9 cellular contexts compared by ENCODE assay signal in the genomic region with DNA sequence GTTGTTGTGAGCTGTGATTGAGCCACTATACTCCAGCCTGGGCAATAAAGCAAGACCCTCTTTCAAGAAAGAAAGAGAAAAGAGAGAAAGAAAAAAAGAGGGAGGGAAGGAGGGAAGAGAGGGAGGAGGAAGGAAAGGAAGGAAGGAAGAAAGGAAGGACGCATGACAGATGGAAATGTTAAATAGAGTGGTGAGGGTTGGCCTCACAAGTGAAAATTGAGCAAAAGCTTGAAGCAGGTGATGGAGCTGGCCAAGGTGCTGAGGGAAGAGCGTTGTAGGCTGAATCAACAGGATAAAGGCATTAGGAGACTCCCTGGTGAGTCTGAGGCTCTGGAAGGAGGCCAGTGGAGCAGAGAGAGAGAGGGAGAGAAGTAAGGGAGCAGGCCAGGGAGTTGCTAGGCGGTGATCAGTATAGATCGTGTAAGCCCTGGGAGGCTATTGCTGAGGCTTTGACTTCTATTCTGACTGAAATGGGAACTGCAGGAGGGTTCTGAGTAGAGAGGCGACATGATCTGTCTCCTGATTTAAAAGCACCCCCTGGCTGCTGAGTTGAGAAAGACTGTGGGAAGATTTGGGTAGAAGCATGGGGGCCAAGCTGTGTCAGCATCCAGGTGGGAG. TPM values are rescaled to one million over a fixed set of nuclear protein-coding genes. Genes with fewer than 3 reads are reported as not detected.
A peak's percentile ranks its signal among the peaks of the same experiment; 100 is the strongest.
DNase-seq lines count a peak whose midpoint lies in the region; ATAC-seq and TF ChIP-seq lines count a peak whose summit lies in the region.
"Had no signal": no experiment of that assay in that cellular context is flagged by ENCODE, and none has a peak within 500 bp of the region (broad histone marks: within the 10 kb centered on the region; RNA-seq: fewer than 3 reads in every experiment).

No MANE protein-coding gene starts in this region.

- H3K27ac Mint-ChIP-seq in activated CD8-positive, alpha-beta memory T cell treated with anti-CD3 and anti-CD28 coated beads, Interleukin-2, amount 10 ng/mL, durations not matched to agents 7 days and 5 days = peak overlapping the region; percentile 10
- H3K27ac Mint-ChIP-seq in effector memory CD8-positive, alpha-beta T cell = peak overlapping the region; percentile 9 to 29
- H3K27ac Mint-ChIP-seq in osteocyte (ENCODE audit: unreplicated experiment) = no peak overlapping the region

- peak; percentile 39 for ATAC-seq in activated CD8-positive, alpha-beta memory T cell treated with anti-CD3 and anti-CD28 coated beads, Interleukin-2, amount 10 ng/mL, durations not matched to agents 7 days and 5 days
- ATAC-seq in effector memory CD8-positive, alpha-beta T cell (replicated peaks) = no peak
- ATAC-seq in GM19452 (IDR thresholded peaks at IDR 0.05; ENCODE audit: unreplicated experiment) = no peak
- ATAC-seq in HG02642 (IDR thresholded peaks at IDR 0.05; ENCODE audit: poor library complexity, unreplicated experiment) = no peak

- CTCF ChIA-PET in activated CD8-positive, alpha-beta memory T cell treated with anti-CD3 and anti-CD28 coated beads, Interleukin-2, amount 10 ng/mL, durations not matched to agents 7 days and 5 days (lab: Charles Lee) = interaction anchor here (0.9 to 1.1 kb wide), 4 partner anchors 11 to 337 kb away, joined by 3 to 5 read pairs (median 3); no protein-coding TSS in a partner anchor

- H3K36me3 Mint-ChIP-seq in activated CD8-positive, alpha-beta memory T cell treated with anti-CD3 and anti-CD28 coated beads, Interleukin-2, amount 10 ng/mL, durations not matched to agents 7 days and 5 days = peaks cover 6% of the 10 kb centered on the region
- peaks cover 2% of the 10 kb centered on the region for H3K36me3 Mint-ChIP-seq in effector memory CD8-positive, alpha-beta T cell (ENCODE audit: insufficient read depth)
- H3K36me3 Mint-ChIP-seq in osteocyte (ENCODE audit: unreplicated experiment) = peaks cover 16% of the 10 kb centered on the region

- H3K4me3 Mint-ChIP-seq in activated CD8-positive, alpha-beta memory T cell treated with anti-CD3 and anti-CD28 coated beads, Interleukin-2, amount 10 ng/mL, durations not matched to agents 7 days and 5 days = no peak overlapping the region
- no peak overlapping the region for H3K4me3 Mint-ChIP-seq in effector memory CD8-positive, alpha-beta T cell
- H3K4me3 Mint-ChIP-seq in osteocyte (ENCODE audit: unreplicated experiment) = no peak overlapping the region

- H3K27me3 Mint-ChIP-seq in activated CD8-positive, alpha-beta memory T cell treated with anti-CD3 and anti-CD28 coated beads, Interleukin-2, amount 10 ng/mL, durations not matched to agents 7 days and 5 days = no peaks in the 10 kb centered on the region
- H3K27me3 Mint-ChIP-seq in effector memory CD8-positive, alpha-beta T cell = no peaks in the 10 kb centered on the region
- H3K27me3 Mint-ChIP-seq in osteocyte (ENCODE audit: unreplicated experiment) = no peaks in the 10 kb centered on the region

- H3K9me3 Mint-ChIP-seq in activated CD8-positive, alpha-beta memory T cell treated with anti-CD3 and anti-CD28 coated beads, Interleukin-2, amount 10 ng/mL, durations not matched to agents 7 days and 5 days (ENCODE audit: low read depth) = no peaks in the 10 kb centered on the region
- H3K9me3 Mint-ChIP-seq in effector memory CD8-positive, alpha-beta T cell = no peaks in the 10 kb centered on the region
- no peaks in the 10 kb centered on the region for H3K9me3 Mint-ChIP-seq in osteocyte (ENCODE audit: unreplicated experiment)

- no peak overlapping the region for H3K4me3 ChIP-seq in NB4 (ENCODE audit: low read depth, low read length)

- no peak for TF ChIP-seq POLR2A in NB4 (IDR thresholded peaks at IDR 0.05; ENCODE audit: extremely low read depth, insufficient read length)

- no peaks in the 10 kb centered on the region for H3K4me1 Mint-ChIP-seq in activated CD8-positive, alpha-beta memory T cell treated with anti-CD3 and anti-CD28 coated beads, Interleukin-2, amount 10 ng/mL, durations not matched to agents 7 days and 5 days
- H3K4me1 Mint-ChIP-seq in effector memory CD8-positive, alpha-beta T cell (ENCODE audit: low read depth in 2 of 2) = no peaks in the 10 kb centered on the region
- no peaks in the 10 kb centered on the region for H3K4me1 Mint-ChIP-seq in osteocyte (ENCODE audit: unreplicated experiment)

- no peak for DNase-seq in activated CD8-positive, alpha-beta memory T cell treated with anti-CD3 and anti-CD28 coated beads, Interleukin-2, amount 10 ng/mL, durations not matched to agents 7 days and 5 days
- no peak for DNase-seq in activated CD8-positive, alpha-beta memory T cell treated with anti-CD3 and anti-CD28 coated beads, Interleukin-2, amount 50 U/mL, for 4 hours
- DNase-seq in NB4 (ENCODE audit: low read depth) (peak; percentile 48), osteocyte (ENCODE audit: extremely low spot score, unreplicated experiment) (no peak), hypothalamus (lab: John Stamatoyannopoulos, UW) (no peak)
- DNase-seq in effector memory CD8-positive, alpha-beta T cell = no peak
- DNase-seq: NCI-H1105 had no signal

- TF ChIP-seq CTCF in NB4 (IDR thresholded peaks at IDR 0.05; ENCODE audit: low read depth, low read length) (peak; percentile 21), osteocyte (IDR thresholded peaks at IDR 0.05) (peak; percentile 12)

RNA-seq across cellular contexts. Expression of a gene that starts 26.5 kb away (rescaled TPM):
- total RNA-seq in activated CD8-positive, alpha-beta memory T cell treated with anti-CD3 and anti-CD28 coated beads, Interleukin-2, amount 10 ng/mL, durations not matched to agents 7 days and 5 days = 10 to 100 TPM; 84.8 to 90.2 TPM
- 101 and 104 TPM in 2 replicates for total RNA-seq in osteocyte
